1 cellular context compared by ENCODE assay signal in the genomic region with DNA sequence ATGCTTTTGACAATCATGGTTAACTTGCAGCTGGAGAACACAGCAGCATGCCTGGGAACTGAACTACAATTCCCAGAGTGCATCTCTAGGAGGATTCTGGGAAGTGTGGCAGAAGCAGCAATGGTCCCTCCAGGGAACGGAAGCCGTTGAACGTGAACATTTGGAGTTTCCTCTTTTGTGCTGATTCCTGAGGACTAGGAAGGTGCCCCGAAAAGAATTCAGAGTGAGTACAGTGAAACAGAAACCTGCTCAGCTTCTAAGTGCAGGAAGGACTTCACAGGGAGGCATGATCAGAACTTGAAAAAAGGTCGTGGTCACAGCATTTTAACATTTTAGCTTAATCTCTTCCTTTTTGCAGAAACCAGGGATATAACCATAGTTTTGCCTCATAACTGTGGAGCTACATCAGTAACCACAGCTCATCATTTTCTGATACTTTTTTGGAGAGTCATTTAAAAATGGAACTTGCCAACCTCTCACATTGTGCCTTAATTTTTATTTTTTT.
A peak's percentile ranks its signal among the peaks of the same experiment; 100 is the strongest.
TF ChIP-seq lines count a peak whose summit lies in the region.

A gene (plus strand): TSS at position 111 of the 505 bp plus-strand sequence. CDS start 3,911 bp downstream, outside the sequence.

TF ChIP-seq in HepG2, 621 proteins besides CTCF, POLR2A, EP300 and RAD21 (continued from another document and continues in another):
- TF ChIP-seq, protein P1, sequence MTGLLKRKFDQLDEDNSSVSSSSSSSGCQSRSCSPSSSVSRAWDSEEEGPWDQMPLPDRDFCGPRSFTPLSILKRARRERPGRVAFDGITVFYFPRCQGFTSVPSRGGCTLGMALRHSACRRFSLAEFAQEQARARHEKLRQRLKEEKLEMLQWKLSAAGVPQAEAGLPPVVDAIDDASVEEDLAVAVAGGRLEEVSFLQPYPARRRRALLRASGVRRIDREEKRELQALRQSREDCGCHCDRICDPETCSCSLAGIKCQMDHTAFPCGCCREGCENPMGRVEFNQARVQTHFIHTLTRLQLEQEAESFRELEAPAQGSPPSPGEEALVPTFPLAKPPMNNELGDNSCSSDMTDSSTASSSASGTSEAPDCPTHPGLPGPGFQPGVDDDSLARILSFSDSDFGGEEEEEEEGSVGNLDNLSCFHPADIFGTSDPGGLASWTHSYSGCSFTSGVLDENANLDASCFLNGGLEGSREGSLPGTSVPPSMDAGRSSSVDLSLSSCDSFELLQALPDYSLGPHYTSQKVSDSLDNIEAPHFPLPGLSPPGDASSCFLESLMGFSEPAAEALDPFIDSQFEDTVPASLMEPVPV (CRISPR knock-in tag; IDR thresholded peaks at IDR 0.05), result no peak
- TF ChIP-seq ZNF138 (CRISPR knock-in tag; IDR thresholded peaks at IDR 0.05; ENCODE audit: low read depth), result no peak
- peak; percentile 50; the same call in 1 of the 2 replicates for TF ChIP-seq KMT2A (CRISPR knock-in tag; IDR thresholded peaks at IDR 0.05)
- peak; percentile 89 for TF ChIP-seq GABPB1 (CRISPR knock-in tag; IDR thresholded peaks at IDR 0.05)
- TF ChIP-seq, protein P2, sequence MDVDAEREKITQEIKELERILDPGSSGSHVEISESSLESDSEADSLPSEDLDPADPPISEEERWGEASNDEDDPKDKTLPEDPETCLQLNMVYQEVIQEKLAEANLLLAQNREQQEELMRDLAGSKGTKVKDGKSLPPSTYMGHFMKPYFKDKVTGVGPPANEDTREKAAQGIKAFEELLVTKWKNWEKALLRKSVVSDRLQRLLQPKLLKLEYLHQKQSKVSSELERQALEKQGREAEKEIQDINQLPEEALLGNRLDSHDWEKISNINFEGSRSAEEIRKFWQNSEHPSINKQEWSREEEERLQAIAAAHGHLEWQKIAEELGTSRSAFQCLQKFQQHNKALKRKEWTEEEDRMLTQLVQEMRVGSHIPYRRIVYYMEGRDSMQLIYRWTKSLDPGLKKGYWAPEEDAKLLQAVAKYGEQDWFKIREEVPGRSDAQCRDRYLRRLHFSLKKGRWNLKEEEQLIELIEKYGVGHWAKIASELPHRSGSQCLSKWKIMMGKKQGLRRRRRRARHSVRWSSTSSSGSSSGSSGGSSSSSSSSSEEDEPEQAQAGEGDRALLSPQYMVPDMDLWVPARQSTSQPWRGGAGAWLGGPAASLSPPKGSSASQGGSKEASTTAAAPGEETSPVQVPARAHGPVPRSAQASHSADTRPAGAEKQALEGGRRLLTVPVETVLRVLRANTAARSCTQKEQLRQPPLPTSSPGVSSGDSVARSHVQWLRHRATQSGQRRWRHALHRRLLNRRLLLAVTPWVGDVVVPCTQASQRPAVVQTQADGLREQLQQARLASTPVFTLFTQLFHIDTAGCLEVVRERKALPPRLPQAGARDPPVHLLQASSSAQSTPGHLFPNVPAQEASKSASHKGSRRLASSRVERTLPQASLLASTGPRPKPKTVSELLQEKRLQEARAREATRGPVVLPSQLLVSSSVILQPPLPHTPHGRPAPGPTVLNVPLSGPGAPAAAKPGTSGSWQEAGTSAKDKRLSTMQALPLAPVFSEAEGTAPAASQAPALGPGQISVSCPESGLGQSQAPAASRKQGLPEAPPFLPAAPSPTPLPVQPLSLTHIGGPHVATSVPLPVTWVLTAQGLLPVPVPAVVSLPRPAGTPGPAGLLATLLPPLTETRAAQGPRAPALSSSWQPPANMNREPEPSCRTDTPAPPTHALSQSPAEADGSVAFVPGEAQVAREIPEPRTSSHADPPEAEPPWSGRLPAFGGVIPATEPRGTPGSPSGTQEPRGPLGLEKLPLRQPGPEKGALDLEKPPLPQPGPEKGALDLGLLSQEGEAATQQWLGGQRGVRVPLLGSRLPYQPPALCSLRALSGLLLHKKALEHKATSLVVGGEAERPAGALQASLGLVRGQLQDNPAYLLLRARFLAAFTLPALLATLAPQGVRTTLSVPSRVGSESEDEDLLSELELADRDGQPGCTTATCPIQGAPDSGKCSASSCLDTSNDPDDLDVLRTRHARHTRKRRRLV (CRISPR knock-in tag; IDR thresholded peaks at IDR 0.05), result no peak
- no peak for TF ChIP-seq HNF4A (CRISPR knock-in tag; IDR thresholded peaks at IDR 0.05)
- TF ChIP-seq ASH2L (IDR thresholded peaks at IDR 0.05; ENCODE audit: insufficient read length, low read depth, low read length), result peak; percentile 51
- TF ChIP-seq, protein P3, sequence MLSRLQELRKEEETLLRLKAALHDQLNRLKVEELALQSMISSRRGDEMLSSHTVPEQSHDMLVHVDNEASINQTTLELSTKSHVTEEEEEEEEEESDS (CRISPR knock-in tag; IDR thresholded peaks at IDR 0.05; ENCODE audit: borderline replicate concordance), result no peak
- peak; percentile 47; the same call in 1 of the 2 replicates for TF ChIP-seq NCOA2 (CRISPR knock-in tag; IDR thresholded peaks at IDR 0.05)
- TF ChIP-seq, protein P4, sequence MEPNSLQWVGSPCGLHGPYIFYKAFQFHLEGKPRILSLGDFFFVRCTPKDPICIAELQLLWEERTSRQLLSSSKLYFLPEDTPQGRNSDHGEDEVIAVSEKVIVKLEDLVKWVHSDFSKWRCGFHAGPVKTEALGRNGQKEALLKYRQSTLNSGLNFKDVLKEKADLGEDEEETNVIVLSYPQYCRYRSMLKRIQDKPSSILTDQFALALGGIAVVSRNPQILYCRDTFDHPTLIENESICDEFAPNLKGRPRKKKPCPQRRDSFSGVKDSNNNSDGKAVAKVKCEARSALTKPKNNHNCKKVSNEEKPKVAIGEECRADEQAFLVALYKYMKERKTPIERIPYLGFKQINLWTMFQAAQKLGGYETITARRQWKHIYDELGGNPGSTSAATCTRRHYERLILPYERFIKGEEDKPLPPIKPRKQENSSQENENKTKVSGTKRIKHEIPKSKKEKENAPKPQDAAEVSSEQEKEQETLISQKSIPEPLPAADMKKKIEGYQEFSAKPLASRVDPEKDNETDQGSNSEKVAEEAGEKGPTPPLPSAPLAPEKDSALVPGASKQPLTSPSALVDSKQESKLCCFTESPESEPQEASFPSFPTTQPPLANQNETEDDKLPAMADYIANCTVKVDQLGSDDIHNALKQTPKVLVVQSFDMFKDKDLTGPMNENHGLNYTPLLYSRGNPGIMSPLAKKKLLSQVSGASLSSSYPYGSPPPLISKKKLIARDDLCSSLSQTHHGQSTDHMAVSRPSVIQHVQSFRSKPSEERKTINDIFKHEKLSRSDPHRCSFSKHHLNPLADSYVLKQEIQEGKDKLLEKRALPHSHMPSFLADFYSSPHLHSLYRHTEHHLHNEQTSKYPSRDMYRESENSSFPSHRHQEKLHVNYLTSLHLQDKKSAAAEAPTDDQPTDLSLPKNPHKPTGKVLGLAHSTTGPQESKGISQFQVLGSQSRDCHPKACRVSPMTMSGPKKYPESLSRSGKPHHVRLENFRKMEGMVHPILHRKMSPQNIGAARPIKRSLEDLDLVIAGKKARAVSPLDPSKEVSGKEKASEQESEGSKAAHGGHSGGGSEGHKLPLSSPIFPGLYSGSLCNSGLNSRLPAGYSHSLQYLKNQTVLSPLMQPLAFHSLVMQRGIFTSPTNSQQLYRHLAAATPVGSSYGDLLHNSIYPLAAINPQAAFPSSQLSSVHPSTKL (CRISPR knock-in tag; IDR thresholded peaks at IDR 0.05), result peak; percentile 39; the same call in 1 of the 2 replicates
- no peak for TF ChIP-seq ZBTB21 (CRISPR knock-in tag; IDR thresholded peaks at IDR 0.05)
- TF ChIP-seq ZKSCAN5 (CRISPR knock-in tag; IDR thresholded peaks at IDR 0.05), result no peak
- TF ChIP-seq, protein P5, sequence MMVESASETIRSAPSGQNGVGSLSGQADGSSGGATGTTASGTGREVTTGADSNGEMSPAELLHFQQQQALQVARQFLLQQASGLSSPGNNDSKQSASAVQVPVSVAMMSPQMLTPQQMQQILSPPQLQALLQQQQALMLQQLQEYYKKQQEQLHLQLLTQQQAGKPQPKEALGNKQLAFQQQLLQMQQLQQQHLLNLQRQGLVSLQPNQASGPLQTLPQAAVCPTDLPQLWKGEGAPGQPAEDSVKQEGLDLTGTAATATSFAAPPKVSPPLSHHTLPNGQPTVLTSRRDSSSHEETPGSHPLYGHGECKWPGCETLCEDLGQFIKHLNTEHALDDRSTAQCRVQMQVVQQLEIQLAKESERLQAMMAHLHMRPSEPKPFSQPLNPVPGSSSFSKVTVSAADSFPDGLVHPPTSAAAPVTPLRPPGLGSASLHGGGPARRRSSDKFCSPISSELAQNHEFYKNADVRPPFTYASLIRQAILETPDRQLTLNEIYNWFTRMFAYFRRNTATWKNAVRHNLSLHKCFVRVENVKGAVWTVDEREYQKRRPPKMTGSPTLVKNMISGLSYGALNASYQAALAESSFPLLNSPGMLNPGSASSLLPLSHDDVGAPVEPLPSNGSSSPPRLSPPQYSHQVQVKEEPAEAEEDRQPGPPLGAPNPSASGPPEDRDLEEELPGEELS (CRISPR knock-in tag; IDR thresholded peaks at IDR 0.05), result no peak
- TF ChIP-seq ZNF772 (CRISPR knock-in tag; IDR thresholded peaks at IDR 0.05), result 0 out of 2 replicates have a peak, but pooled peaks have one; percentile 20
- no peak for TF ChIP-seq CEBPB (IDR thresholded peaks at IDR 0.05; ENCODE audit: borderline replicate concordance, low read depth, low read length)
- no peak for TF ChIP-seq TMF1 (CRISPR knock-in tag; IDR thresholded peaks at IDR 0.05; ENCODE audit: low read depth)
- TF ChIP-seq, protein P6, sequence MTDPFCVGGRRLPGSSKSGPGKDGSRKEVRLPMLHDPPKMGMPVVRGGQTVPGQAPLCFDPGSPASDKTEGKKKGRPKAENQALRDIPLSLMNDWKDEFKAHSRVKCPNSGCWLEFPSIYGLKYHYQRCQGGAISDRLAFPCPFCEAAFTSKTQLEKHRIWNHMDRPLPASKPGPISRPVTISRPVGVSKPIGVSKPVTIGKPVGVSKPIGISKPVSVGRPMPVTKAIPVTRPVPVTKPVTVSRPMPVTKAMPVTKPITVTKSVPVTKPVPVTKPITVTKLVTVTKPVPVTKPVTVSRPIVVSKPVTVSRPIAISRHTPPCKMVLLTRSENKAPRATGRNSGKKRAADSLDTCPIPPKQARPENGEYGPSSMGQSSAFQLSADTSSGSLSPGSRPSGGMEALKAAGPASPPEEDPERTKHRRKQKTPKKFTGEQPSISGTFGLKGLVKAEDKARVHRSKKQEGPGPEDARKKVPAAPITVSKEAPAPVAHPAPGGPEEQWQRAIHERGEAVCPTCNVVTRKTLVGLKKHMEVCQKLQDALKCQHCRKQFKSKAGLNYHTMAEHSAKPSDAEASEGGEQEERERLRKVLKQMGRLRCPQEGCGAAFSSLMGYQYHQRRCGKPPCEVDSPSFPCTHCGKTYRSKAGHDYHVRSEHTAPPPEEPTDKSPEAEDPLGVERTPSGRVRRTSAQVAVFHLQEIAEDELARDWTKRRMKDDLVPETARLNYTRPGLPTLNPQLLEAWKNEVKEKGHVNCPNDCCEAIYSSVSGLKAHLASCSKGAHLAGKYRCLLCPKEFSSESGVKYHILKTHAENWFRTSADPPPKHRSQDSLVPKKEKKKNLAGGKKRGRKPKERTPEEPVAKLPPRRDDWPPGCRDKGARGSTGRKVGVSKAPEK (CRISPR knock-in tag; IDR thresholded peaks at IDR 0.05; ENCODE audit: borderline replicate concordance), result no peak
- peak; percentile 88 for TF ChIP-seq HOXA3 (CRISPR knock-in tag; IDR thresholded peaks at IDR 0.05)
- no peak for TF ChIP-seq ZNF839 (CRISPR knock-in tag; IDR thresholded peaks at IDR 0.05; ENCODE audit: borderline replicate concordance)
- TF ChIP-seq ZNF761 (CRISPR knock-in tag; conservative IDR thresholded peaks at IDR 0.05), result no peak
- peak; percentile 71 for TF ChIP-seq TAF1 (CRISPR knock-in tag; IDR thresholded peaks at IDR 0.05)
- TF ChIP-seq PHF5A (CRISPR knock-in tag; IDR thresholded peaks at IDR 0.05; ENCODE audit: low read depth, unreplicated experiment), result peak; percentile 39
- TF ChIP-seq NR2C2 (CRISPR knock-in tag; IDR thresholded peaks at IDR 0.05; ENCODE audit: borderline replicate concordance), result peak; percentile 77
- TF ChIP-seq FOXJ3 (CRISPR knock-in tag; IDR thresholded peaks at IDR 0.05; ENCODE audit: borderline replicate concordance), result no peak
- TF ChIP-seq RFX1 (IDR thresholded peaks at IDR 0.05), result no peak
- TF ChIP-seq ZNF672 (CRISPR knock-in tag; IDR thresholded peaks at IDR 0.05), result no peak
- TF ChIP-seq, protein P7, sequence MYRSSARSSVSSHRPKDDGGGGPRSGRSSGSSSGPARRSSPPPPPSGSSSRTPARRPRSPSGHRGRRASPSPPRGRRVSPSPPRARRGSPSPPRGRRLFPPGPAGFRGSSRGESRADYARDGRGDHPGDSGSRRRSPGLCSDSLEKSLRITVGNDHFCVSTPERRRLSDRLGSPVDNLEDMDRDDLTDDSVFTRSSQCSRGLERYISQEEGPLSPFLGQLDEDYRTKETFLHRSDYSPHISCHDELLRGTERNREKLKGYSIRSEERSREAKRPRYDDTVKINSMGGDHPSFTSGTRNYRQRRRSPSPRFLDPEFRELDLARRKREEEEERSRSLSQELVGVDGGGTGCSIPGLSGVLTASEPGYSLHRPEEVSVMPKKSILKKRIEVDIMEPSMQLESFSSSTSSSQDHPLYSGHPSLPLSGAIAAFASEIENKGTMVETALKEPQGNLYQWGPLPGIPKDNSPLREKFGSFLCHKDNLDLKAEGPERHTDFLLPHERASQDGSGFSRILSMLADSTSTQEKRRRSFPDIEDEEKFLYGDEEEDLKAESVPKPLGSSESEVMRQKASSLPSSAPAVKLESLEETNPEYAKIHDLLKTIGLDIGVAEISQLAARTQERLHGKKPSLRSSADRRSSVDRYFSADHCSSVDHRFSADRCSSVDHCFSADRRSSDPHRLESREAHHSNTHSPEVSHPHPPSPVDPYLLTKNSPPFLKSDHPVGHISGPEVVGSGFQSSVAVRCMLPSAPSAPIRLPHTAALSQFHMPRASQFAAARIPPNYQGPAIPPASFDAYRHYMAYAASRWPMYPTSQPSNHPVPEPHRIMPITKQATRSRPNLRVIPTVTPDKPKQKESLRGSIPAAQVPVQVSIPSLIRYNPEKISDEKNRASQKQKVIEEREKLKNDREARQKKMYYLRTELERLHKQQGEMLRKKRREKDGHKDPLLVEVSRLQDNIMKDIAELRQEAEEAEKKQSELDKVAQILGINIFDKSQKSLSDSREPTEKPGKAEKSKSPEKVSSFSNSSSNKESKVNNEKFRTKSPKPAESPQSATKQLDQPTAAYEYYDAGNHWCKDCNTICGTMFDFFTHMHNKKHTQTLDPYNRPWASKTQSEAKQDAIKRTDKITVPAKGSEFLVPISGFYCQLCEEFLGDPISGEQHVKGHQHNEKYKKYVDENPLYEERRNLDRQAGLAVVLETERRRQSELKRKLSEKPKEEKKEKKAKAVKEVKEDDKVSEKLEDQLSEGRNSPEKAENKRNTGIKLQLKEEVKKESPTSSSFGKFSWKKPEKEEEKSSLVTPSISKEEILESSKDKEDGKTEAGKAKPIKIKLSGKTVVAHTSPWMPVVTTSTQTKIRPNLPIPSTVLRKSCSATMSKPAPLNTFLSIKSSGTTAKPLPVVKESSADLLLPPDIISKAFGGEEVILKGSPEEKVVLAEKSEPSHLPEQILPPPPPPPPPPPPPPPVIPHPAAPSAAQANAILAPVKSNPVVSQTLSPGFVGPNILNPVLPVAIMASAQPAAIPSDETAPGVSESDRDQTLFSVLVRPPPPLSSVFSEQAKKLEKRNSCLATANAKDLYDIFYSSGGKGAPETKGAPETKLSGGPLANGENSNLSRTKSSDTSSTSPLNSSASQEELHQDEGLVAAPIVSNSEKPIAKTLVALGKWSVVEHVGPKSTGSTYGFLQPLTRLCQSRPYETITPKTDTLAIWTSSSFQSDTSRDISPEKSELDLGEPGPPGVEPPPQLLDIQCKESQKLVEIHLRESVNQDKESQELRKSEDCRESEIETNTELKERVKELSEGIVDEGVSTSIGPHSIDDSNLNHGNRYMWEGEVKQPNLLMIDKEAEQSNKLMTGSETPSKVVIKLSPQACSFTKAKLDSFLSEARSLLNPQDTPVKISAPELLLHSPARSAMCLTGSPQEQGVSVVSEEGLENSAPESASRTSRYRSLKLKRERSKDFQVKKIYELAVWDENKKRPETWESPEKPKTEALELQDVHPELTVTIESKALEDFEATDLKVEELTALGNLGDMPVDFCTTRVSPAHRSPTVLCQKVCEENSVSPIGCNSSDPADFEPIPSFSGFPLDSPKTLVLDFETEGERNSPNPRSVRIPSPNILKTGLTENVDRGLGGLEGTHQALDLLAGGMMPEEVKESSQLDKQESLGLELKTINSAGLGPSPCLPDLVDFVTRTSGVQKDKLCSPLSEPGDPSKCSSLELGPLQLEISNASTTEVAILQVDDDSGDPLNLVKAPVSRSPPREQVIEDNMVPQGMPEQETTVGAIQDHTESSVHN (CRISPR knock-in tag; IDR thresholded peaks at IDR 0.05), result no peak
- TF ChIP-seq SALL1 (CRISPR knock-in tag; IDR thresholded peaks at IDR 0.05), result 0 out of 2 replicates have a peak, but pooled peaks have one; percentile 26
- TF ChIP-seq ZNF317 (CRISPR knock-in tag; IDR thresholded peaks at IDR 0.05), result peak; percentile 59; the same call in 1 of the 2 replicates
